Comparison of ENCODE assay signal across 8 cellular contexts in genomic region chr3:5285439-5285838, GRCh38.
"Had no signal": no experiment of that assay in that cellular context is flagged by ENCODE, and none has a peak within 500 bp of the region (broad histone marks: within the 10 kb centered on the region; RNA-seq: fewer than 3 reads in every experiment).

No MANE protein-coding gene starts in this region.

- FAIRE-seq: G401.6, GM12878, GM12891, GM12892, GM18507, GM19239 had no signal

- H3K4me3 ChIP-seq: GM12878 had no signal

- ATAC-seq: GM12878 had no signal

- DNase-seq: GDM1, GF-D8 had no signal
